ENCODE assay signal across 1 cellular context in genomic region chr9:135960328-135961276, GRCh38.
TF ChIP-seq lines count a peak whose summit lies in the region.

No MANE protein-coding gene starts in this region.

TF ChIP-seq in IMR-90, 13 proteins besides CTCF, POLR2A, EP300 and RAD21:
- no peak for TF ChIP-seq ELK1 (IDR thresholded peaks at IDR 0.05; ENCODE audit: borderline replicate concordance, low read depth, low read length)
- TF ChIP-seq MAFK (IDR thresholded peaks at IDR 0.05; ENCODE audit: low read depth, low read length), result no peak
- no peak for TF ChIP-seq NFE2L2 (IDR thresholded peaks at IDR 0.05; ENCODE audit: low read depth, low read length)
- TF ChIP-seq FOS (IDR thresholded peaks at IDR 0.05; ENCODE audit: low read depth, low read length), result no peak
- no peak for TF ChIP-seq CEBPB (IDR thresholded peaks at IDR 0.05; ENCODE audit: low read depth, low read length)
- TF ChIP-seq CHD1 (IDR thresholded peaks at IDR 0.05; ENCODE audit: low read depth, low read length), result no peak
- no peak for TF ChIP-seq MAZ (IDR thresholded peaks at IDR 0.05; ENCODE audit: borderline replicate concordance, low read depth, low read length)
- TF ChIP-seq SMC3 (IDR thresholded peaks at IDR 0.05; ENCODE audit: low read depth, low read length), result no peak
- no peak for TF ChIP-seq USF2 (IDR thresholded peaks at IDR 0.05; ENCODE audit: low read depth, low read length)
- TF ChIP-seq BHLHE40 (IDR thresholded peaks at IDR 0.05; ENCODE audit: low read depth, low read length), result no peak
- TF ChIP-seq RFX5 (IDR thresholded peaks at IDR 0.05; ENCODE audit: low read depth, low read length), result no peak
- TF ChIP-seq MXI1 (IDR thresholded peaks at IDR 0.05; ENCODE audit: borderline replicate concordance, low read depth, low read length), result no peak
TF ChIP-seq in IMR-90: peak in this region for 0.
